16 cellular contexts compared by ENCODE assay signal in the genomic region with DNA sequence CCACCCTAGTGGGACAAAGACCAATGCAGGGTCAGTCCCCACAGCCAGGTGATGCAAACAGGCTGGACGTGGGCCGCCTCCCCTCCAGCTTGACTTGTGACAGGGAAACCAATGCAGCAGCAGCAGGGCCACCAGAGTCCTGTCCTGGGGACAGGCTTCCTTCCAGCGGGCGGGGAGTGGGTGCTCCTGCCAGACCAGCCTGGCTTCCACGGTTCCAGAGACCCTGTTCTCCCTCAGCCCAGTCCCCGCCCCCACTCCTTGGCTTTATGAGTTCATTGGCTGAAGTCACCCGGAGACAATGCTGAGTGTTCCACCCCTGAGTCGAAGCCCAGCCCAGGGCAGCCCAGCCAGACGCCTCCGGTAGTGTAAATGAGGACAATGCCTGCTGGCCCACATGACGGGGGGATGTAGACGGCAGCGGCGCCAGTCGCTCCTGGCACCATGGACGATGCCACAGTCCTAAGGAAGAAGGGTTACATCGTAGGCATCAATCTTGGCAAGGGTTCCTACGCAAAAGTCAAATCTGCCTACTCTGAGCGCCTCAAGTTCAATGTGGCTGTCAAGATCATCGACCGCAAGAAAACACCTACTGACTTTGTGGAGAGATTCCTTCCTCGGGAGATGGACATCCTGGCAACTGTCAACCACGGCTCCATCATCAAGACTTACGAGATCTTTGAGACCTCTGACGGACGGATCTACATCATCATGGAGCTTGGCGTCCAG. TPM values are rescaled to one million over a fixed set of nuclear protein-coding genes. Genes with fewer than 3 reads are reported as not detected.
"Had no signal": no experiment of that assay in that cellular context is flagged by ENCODE, and none has a peak within 500 bp of the region (broad histone marks: within the 10 kb centered on the region; RNA-seq: fewer than 3 reads in every experiment).

Gene TSSK2 (plus strand): TSS at position 350 of the 726 bp plus-strand sequence. CDS start 92 bp downstream, at position 442.

- H3K4me3 ChIP-seq: cardiac muscle cell had no signal

- H3K36me3 ChIP-seq: cardiac muscle cell had no signal

- ATAC-seq: natural killer cell treated with Interleukin-12 subunit alpha and Interleukin-12 subunit beta and Interleukin-15 and Interleukin-18, amount 100 ng/mL, for 72 hours; sciatic nerve had no signal

- DNase-seq: activated CD4-positive, alpha-beta memory T cell treated with anti-CD3 and anti-CD28 coated beads, Interleukin-2, amount 10 ng/mL, durations not matched to agents 7 days and 5 days; activated CD4-positive, alpha-beta T cell treated with anti-CD3 and anti-CD28 coated beads for 1 hour; activated naive CD4-positive, alpha-beta T cell; cortex of kidney; effector memory CD4-positive, alpha-beta T cell; glutamatergic neuron; stimulated activated CD4-positive, alpha-beta T cell treated with anti-CD3 and anti-CD28 coated beads, Interleukin-2, amount 100 ng/mL, for 24 hours; stimulated activated naive CD4-positive, alpha-beta T cell; T-helper 9 cell had no signal

- H3K27me3 ChIP-seq: cardiac muscle cell had no signal

- H3K27ac ChIP-seq: cardiac muscle cell had no signal

RNA-seq across cellular contexts. Expression of gene TSSK2, which starts in this region (rescaled TPM):
- total RNA-seq: activated CD4-positive, alpha-beta memory T cell treated with anti-CD3 and anti-CD28 coated beads, Interleukin-2, amount 10 ng/mL, durations not matched to agents 7 days and 5 days; activated T-helper 1 cell treated with anti-CD3 and anti-CD28 coated beads, Interleukin-12 subunit alpha, Interleukin-12 subunit beta, Interleukin-2, Interleukin-4 antibody, amounts not matched to agents 30 ng/mL and 10 ng/mL and 1 ng/mL, durations not matched to agents 14 hours and 24 hours and 36 hours; astrocyte; cardiac muscle cell; epithelial cell of proximal tubule; pulmonary artery endothelial cell; sciatic nerve had no signal
- polyA plus RNA-seq: cardiac muscle cell had no signal
